ENCODE assay signal across 15 cellular contexts in genomic region chr10:36450385-36450784, GRCh38.
DNase-seq lines count a peak whose midpoint lies in the region; ATAC-seq, FAIRE-seq and TF ChIP-seq lines count a peak whose summit lies in the region.
"Had no signal": no experiment of that assay in that cellular context is flagged by ENCODE, and none has a peak within 500 bp of the region (broad histone marks: within the 10 kb centered on the region; RNA-seq: fewer than 3 reads in every experiment).

No MANE protein-coding gene starts in this region.

- H3K4me3 ChIP-seq in AG09309 (ENCODE audit: control insufficient read depth, low read depth, low read length) (peak overlapping the region; percentile 12), heart left ventricle (peak overlapping the region in 5 of 12 donors; percentile 4 to 30 (median 13)), MM.1S (ENCODE audit: low read length) (no peak overlapping the region)

- H2AFZ ChIP-seq in MM.1S (ENCODE audit: low read length): no peak overlapping the region

- peak; percentile 94 for FAIRE-seq in TTC549 (lab: Jason Lieb, UNC)
- FAIRE-seq: HepG2 had no signal

- no peaks in the 10 kb centered on the region for H3K9me2 ChIP-seq in MM.1S (replicated peaks; ENCODE audit: insufficient read depth, low read length)

- DNase-seq in AG09309 (ENCODE audit: low read depth) (peak; percentile 59), heart left ventricle (peak in 4 of 5 donors; percentile 37 to 78 (median 42)), non-pigmented ciliary epithelial cell (ENCODE audit: low read depth) (peak; percentile 68), COLO668 (lab: John Stamatoyannopoulos, UW; ENCODE audit: unreplicated experiment) (no peak), DMS 273 treated with DMSO at 0.1 percent for 48 hours (lab: John Stamatoyannopoulos, UW) (no peak), NCI-H2196 treated with DMSO at 0.1 percent for 48 hours (lab: John Stamatoyannopoulos, UW; ENCODE audit: unreplicated experiment) (no peak), MM.1S (no peak)
- DNase-seq: activated naive CD8-positive, alpha-beta T cell treated with anti-CD3 and anti-CD28 coated beads, Interleukin-2, amount 10 ng/mL, durations not matched to agents 7 days and 5 days; endodermal cell; NCI-H1694; occipital lobe; T-helper 2 cell had no signal

- no peaks in the 10 kb centered on the region for H3F3A ChIP-seq in MM.1S (ENCODE audit: insufficient read depth, low read length)

- H3K9me3 ChIP-seq in heart left ventricle (no peaks in the 10 kb centered on the region), MM.1S (replicated peaks; ENCODE audit: insufficient read depth, low read length) (no peaks in the 10 kb centered on the region)

- H3K27me3 ChIP-seq in heart left ventricle (no peaks in the 10 kb centered on the region), MM.1S (replicated peaks; ENCODE audit: insufficient read depth, low read length) (no peaks in the 10 kb centered on the region)

- TF ChIP-seq CTCF in AG09309 (IDR thresholded peaks at IDR 0.05; ENCODE audit: control insufficient read depth, insufficient read depth, low read depth, low read length, missing control alignments): no peak
- TF ChIP-seq CTCF in heart left ventricle (IDR thresholded peaks at IDR 0.05): no peak
- no peak for TF ChIP-seq CTCF in MM.1S (IDR thresholded peaks at IDR 0.05; ENCODE audit: low read length)

- H3K27ac ChIP-seq in heart left ventricle (peak overlapping the region in 11 of 12 donors; percentile 18 to 71 (median 61)), MM.1S (ENCODE audit: low read length) (no peak overlapping the region)
- H3K27ac ChIP-seq: C4-2B had no signal

- no peaks in the 10 kb centered on the region for H4K20me1 ChIP-seq in MM.1S (ENCODE audit: insufficient read depth, low read length)

- H3K36me3 ChIP-seq in heart left ventricle: no peaks in the 10 kb centered on the region
- no peaks in the 10 kb centered on the region for H3K36me3 ChIP-seq in MM.1S (replicated peaks; ENCODE audit: insufficient read depth, low read length)

- H3K4me1 ChIP-seq in heart left ventricle (peaks cover 0 to 20% (median 9%) of the 10 kb centered on the region in 12 donors), MM.1S (ENCODE audit: low read length) (no peaks in the 10 kb centered on the region)

- H3K4me2 ChIP-seq in MM.1S (ENCODE audit: low read depth, low read length): no peak overlapping the region

- WGBS in heart left ventricle, 4 donors: 25 to 39% (median 33%) methylated on average over 8 of the region's 8 CpGs

- H3K79me2 ChIP-seq in MM.1S (ENCODE audit: low read length): no peaks in the 10 kb centered on the region

- TF ChIP-seq POLR2A in heart left ventricle (IDR thresholded peaks at IDR 0.05): no peak

- intact Hi-C loops in heart left ventricle (cut with DNase I): no loop called here

- peak; percentile 79 to 94 (median 90) for ATAC-seq in heart left ventricle
- ATAC-seq: HepG2 had no signal

- no peak overlapping the region for H3K9ac ChIP-seq in MM.1S (ENCODE audit: low read length)

Comparison
In these comparisons a context has a peak if more than half of its experiments do, and no peak if none do; other contexts are left out.
1. DNase-seq: peak in AG09309 (single experiment), heart left ventricle (4 of 5) and non-pigmented ciliary epithelial cell (single experiment); none in COLO668 (single experiment), DMS 273 treated with DMSO at 0.1 percent for 48 hours (single experiment), NCI-H2196 treated with DMSO at 0.1 percent for 48 hours (single experiment) and MM.1S (single experiment).